Comparison of ENCODE assay signal across 8 cellular contexts in the genomic region with DNA sequence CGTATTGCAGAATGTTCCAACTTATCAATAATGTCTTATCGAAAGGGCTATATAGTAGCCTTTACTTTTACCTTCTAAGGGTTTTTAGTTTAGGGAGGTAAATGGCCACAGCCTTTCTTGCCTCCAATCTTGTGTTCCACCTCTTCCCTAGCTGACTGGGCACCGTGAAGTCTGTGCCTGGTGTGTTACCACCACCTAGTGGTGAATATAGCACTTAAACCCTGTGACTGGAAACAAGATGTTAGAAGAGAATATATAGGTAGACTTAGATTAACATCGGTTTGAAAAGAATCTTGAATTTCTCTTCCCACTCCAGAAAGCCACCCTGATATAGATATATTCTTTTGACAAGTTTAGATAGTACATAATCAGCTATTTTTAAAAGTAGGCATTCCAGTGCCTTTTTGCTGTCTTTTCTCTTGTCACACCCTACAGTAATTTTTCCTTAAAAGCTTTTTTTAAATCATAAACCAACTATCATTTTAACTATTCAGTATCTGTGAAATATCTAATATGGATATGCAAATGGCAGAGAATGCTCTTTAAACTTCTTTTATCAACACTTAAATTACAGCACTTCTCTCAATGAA. TPM values are rescaled to one million over a fixed set of nuclear protein-coding genes. Genes with fewer than 3 reads are reported as not detected.
DNase-seq lines count a peak whose midpoint lies in the region; ATAC-seq and TF ChIP-seq lines count a peak whose summit lies in the region.

No MANE protein-coding gene starts in this region.

- no peaks in the 10 kb centered on the region for H3K9me3 Mint-ChIP-seq in chondrocyte (ENCODE audit: low read depth)

- H3K36me3 ChIP-seq in WERI-Rb-1: no peaks in the 10 kb centered on the region

- peak; percentile 97 for ATAC-seq in GM18498 (IDR thresholded peaks at IDR 0.05; ENCODE audit: unreplicated experiment)
- ATAC-seq in HG02840 (IDR thresholded peaks at IDR 0.05; ENCODE audit: low FRiP score, unreplicated experiment): peak; percentile 96

- H3K9me3 ChIP-seq in WERI-Rb-1 (ENCODE audit: severe bottlenecking): no peaks in the 10 kb centered on the region

- DNase-seq in AG08396 (ENCODE audit: low spot score): peak; percentile 73
- DNase-seq in NCI-H1436 treated with DMSO at 0.1 percent for 48 hours (lab: John Stamatoyannopoulos, UW): peak; percentile 1
- DNase-seq in WERI-Rb-1: peak; percentile 76
- DNase-seq in chondrocyte (ENCODE audit: low spot score): no peak
- DNase-seq in left kidney (ENCODE audit: low read depth, low spot score): peak; percentile 87
- peak in 2 of 3 experiments; percentile 8 to 15 for DNase-seq in stimulated activated CD4-positive, alpha-beta T cell treated with anti-CD3 and anti-CD28 coated beads, TNF-alpha, amount 100 ng/mL, for 4 hours (ENCODE audit: low read depth in 3 of 3)

- TF ChIP-seq CTCF in WERI-Rb-1 (IDR thresholded peaks at IDR 0.05; ENCODE audit: low read depth, low read length) (peak; percentile 75), chondrocyte (IDR thresholded peaks at IDR 0.05) (peak; percentile 94)

- H3K27me3 ChIP-seq in WERI-Rb-1 (ENCODE audit: insufficient read depth, low read depth, severe bottlenecking): no peaks in the 10 kb centered on the region

- peaks cover 5% of the 10 kb centered on the region for H3K4me1 Mint-ChIP-seq in chondrocyte (ENCODE audit: low read depth)

- no peak overlapping the region for H3K27ac ChIP-seq in WERI-Rb-1

- H3K4me3 Mint-ChIP-seq in chondrocyte (ENCODE audit: unreplicated experiment): no peak overlapping the region

- peaks cover 17% of the 10 kb centered on the region for H3K27me3 Mint-ChIP-seq in chondrocyte (ENCODE audit: low read depth)

- H3K36me3 Mint-ChIP-seq in chondrocyte (ENCODE audit: low read depth): no peaks in the 10 kb centered on the region

- H3K4me3 ChIP-seq in WERI-Rb-1 (ENCODE audit: low read depth, low read length): no peak overlapping the region

- no peak overlapping the region for H3K27ac Mint-ChIP-seq in chondrocyte (ENCODE audit: unreplicated experiment)

RNA-seq across cellular contexts. Expression of a gene that starts 27.8 kb away (rescaled TPM):
- not detected in 3 replicates for total RNA-seq in chondrocyte

RNA-seq across cellular contexts. Expression of a gene that starts 47.9 kb away (rescaled TPM):
- total RNA-seq in chondrocyte: not detected in 3 replicates
